ENCODE assay signal across 9 cellular contexts in the genomic region with DNA sequence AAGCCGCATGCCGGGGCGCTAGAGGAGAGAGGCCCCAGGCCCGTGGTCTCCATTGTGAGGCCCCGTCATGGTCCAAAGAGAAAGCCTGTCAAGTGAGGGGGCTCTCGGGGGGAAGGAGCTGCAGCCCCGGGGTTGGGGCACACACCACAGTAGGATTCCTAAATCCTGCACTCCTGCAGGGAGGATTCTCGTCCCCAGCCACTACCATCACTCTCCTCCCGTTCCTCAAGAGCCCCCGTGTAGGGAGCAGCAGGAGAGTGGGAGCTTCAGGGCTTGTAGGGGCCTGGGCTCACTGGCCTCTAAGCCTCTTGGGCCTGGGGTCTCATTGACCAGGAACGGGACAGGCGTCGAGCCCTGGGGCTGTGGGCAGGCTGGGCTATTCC. TPM values are rescaled to one million over a fixed set of nuclear protein-coding genes. Genes with fewer than 3 reads are reported as not detected.
A peak's percentile ranks its signal among the peaks of the same experiment; 100 is the strongest.
DNase-seq lines count a peak whose midpoint lies in the region; ATAC-seq, FAIRE-seq and TF ChIP-seq lines count a peak whose summit lies in the region.
"Had no signal": no experiment of that assay in that cellular context is flagged by ENCODE, and none has a peak within 500 bp of the region (broad histone marks: within the 10 kb centered on the region; RNA-seq: fewer than 3 reads in every experiment).

No MANE protein-coding gene starts in this region.

- H2AFZ ChIP-seq in ACC112 (ENCODE audit: low read length, unreplicated experiment), result peak overlapping the region; percentile 91

- H3K4me1 Mint-ChIP-seq in chondrocyte (ENCODE audit: low read depth), result peaks cover 15% of the 10 kb centered on the region
- peaks cover 6 to 29% (median 24%) of the 10 kb centered on the region in 4 donors for H3K4me1 Mint-ChIP-seq in naive thymus-derived CD8-positive, alpha-beta T cell

- H3K36me3 Mint-ChIP-seq in chondrocyte (ENCODE audit: low read depth), result no peaks in the 10 kb centered on the region
- H3K36me3 Mint-ChIP-seq in naive thymus-derived CD8-positive, alpha-beta T cell, result no peaks in the 10 kb centered on the region

- FAIRE-seq in D721Med (lab: Jason Lieb, UNC), result no peak

- ATAC-seq in naive thymus-derived CD8-positive, alpha-beta T cell, result no peak
- no peak for ATAC-seq in HG03457 (IDR thresholded peaks at IDR 0.05; ENCODE audit: unreplicated experiment)

- H3K27ac Mint-ChIP-seq in chondrocyte (ENCODE audit: unreplicated experiment), result peak overlapping the region; percentile 41
- H3K27ac Mint-ChIP-seq in naive thymus-derived CD8-positive, alpha-beta T cell, result peak overlapping the region in 9 of 10 donors; percentile 29 to 91 (median 82)

- peak overlapping the region; percentile 96 for H3K4me3 ChIP-seq in ACC112 (ENCODE audit: low read depth, low read length)

- H3K79me2 ChIP-seq in ACC112 (ENCODE audit: control insufficient read depth, insufficient read depth, low read length, unreplicated experiment), result no peaks in the 10 kb centered on the region

- H3K4me3 Mint-ChIP-seq in chondrocyte (ENCODE audit: unreplicated experiment), result peak overlapping the region; percentile 74
- H3K4me3 Mint-ChIP-seq in naive thymus-derived CD8-positive, alpha-beta T cell, result peak overlapping the region; percentile 74 to 95 (median 86)

- peaks cover 4% of the 10 kb centered on the region for H3K4me1 ChIP-seq in ACC112 (ENCODE audit: control insufficient read depth, insufficient read depth, low read length, unreplicated experiment)

- POLR2A ChIA-PET in naive thymus-derived CD8-positive, alpha-beta T cell (lab: Charles Lee), result interaction anchor here (1.0 to 6.6 kb wide), 11 partner anchors 22 to 267 kb away, joined by 3 to 41 read pairs (median 12); partner anchors contain the start of genes ATP6V0D1, CARMIL2, CTCF and GFOD2

- no peaks in the 10 kb centered on the region for H3K36me3 ChIP-seq in ACC112 (ENCODE audit: insufficient read depth, low read length)

- TF ChIP-seq CTCF in chondrocyte (IDR thresholded peaks at IDR 0.05), result no peak
- TF ChIP-seq CTCF in D721Med (IDR thresholded peaks at IDR 0.05; ENCODE audit: insufficient read depth, missing control alignments), result no peak

- no peak overlapping the region for H3K27ac ChIP-seq in ACC112 (ENCODE audit: low read depth, low read length)

- no peaks in the 10 kb centered on the region for H3K9me3 Mint-ChIP-seq in chondrocyte (ENCODE audit: low read depth)
- H3K9me3 Mint-ChIP-seq in naive thymus-derived CD8-positive, alpha-beta T cell, result no peaks in the 10 kb centered on the region

- DNase-seq in HK-2 (ENCODE audit: unreplicated experiment) (peak; percentile 22), chondrocyte (ENCODE audit: low spot score) (no peak), D721Med (ENCODE audit: insufficient read length, low spot score) (no peak), activated gamma-delta T cell treated with Interleukin-2 at 50 U/mL for 16 hours (no peak), RPMI8226 (no peak)
- no peak for DNase-seq in naive thymus-derived CD8-positive, alpha-beta T cell
- DNase-seq: NCI-H187 treated with DMSO at 0.1 percent for 48 hours had no signal

- no peaks in the 10 kb centered on the region for H3K27me3 Mint-ChIP-seq in chondrocyte (ENCODE audit: low read depth)
- H3K27me3 Mint-ChIP-seq in naive thymus-derived CD8-positive, alpha-beta T cell, result no peaks in the 10 kb centered on the region

- H3K27me3 ChIP-seq in ACC112 (ENCODE audit: insufficient read depth, low read length), result no peaks in the 10 kb centered on the region

RNA-seq across cellular contexts. Expression of gene C16orf86, which starts 0.8 kb away (rescaled TPM):
- 0.82 to 3.1 TPM (median 0.85 TPM) in 3 replicates for total RNA-seq in chondrocyte
- 1 to 10 TPM; 4.7 to 6.1 TPM for total RNA-seq in naive thymus-derived CD8-positive, alpha-beta T cell
- polyA plus RNA-seq in naive thymus-derived CD8-positive, alpha-beta T cell, result 1 to 10 TPM; 4.3 to 5.1 (median 4.3) TPM

RNA-seq across cellular contexts. Expression of gene ENKD1, which starts 0.9 kb away (rescaled TPM):
- 6.2 to 9.2 TPM (median 6.4 TPM) in 3 replicates for total RNA-seq in chondrocyte
- total RNA-seq in naive thymus-derived CD8-positive, alpha-beta T cell, result 1 to 10 TPM; 7.5 to 8.4 TPM
- 1 to 10 TPM; 1.5 to 2.8 (median 1.6) TPM for polyA plus RNA-seq in naive thymus-derived CD8-positive, alpha-beta T cell

RNA-seq across cellular contexts. Expression of gene PARD6A, which starts 6.7 kb away (rescaled TPM):
- 2.5 to 3.5 TPM (median 3.3 TPM) in 3 replicates for total RNA-seq in chondrocyte
- 1 to 10 TPM; 4.3 to 6.0 TPM for total RNA-seq in naive thymus-derived CD8-positive, alpha-beta T cell
- polyA plus RNA-seq in naive thymus-derived CD8-positive, alpha-beta T cell, result 10 to 100 TPM; 10.6 to 13.3 (median 11.2) TPM

RNA-seq across cellular contexts. Expression of gene ACD, which starts 7.4 kb away (rescaled TPM):
- total RNA-seq in chondrocyte, result 16.2 to 18.0 TPM (median 17.2 TPM) in 3 replicates
- total RNA-seq in naive thymus-derived CD8-positive, alpha-beta T cell, result 10 to 100 TPM; 41.8 to 46.6 TPM
- 10 to 100 TPM; 24.6 to 38.1 (median 28.2) TPM for polyA plus RNA-seq in naive thymus-derived CD8-positive, alpha-beta T cell

RNA-seq across cellular contexts. Expression of gene CARMIL2, which starts 22.5 kb away (rescaled TPM):
- total RNA-seq in chondrocyte, result 0.97 to 1.8 TPM (median 1.5 TPM) in 3 replicates
- 100 to 1,000 TPM; 184 to 189 TPM for total RNA-seq in naive thymus-derived CD8-positive, alpha-beta T cell
- polyA plus RNA-seq in naive thymus-derived CD8-positive, alpha-beta T cell, result 10 to 100 TPM; 12.8 to 28.7 (median 13.3) TPM
